In genomic region chr6:29791786-29792122, GRCh38 we compare ENCODE assay signal across 9 cellular contexts. TPM values are rescaled to one million over a fixed set of nuclear protein-coding genes. Genes with fewer than 3 reads are reported as not detected.
DNase-seq lines count a peak whose midpoint lies in the region; ATAC-seq, FAIRE-seq and TF ChIP-seq lines count a peak whose summit lies in the region.
"Had no signal": no experiment of that assay in that cellular context is flagged by ENCODE, and none has a peak within 500 bp of the region (broad histone marks: within the 10 kb centered on the region; RNA-seq: fewer than 3 reads in every experiment).

No MANE protein-coding gene starts in this region.

- no peak overlapping the region for H4K91ac ChIP-seq in H9 (ENCODE audit: insufficient read length, low read depth, low read length)

- peaks cover 52% of the 10 kb centered on the region for H3K27me3 Mint-ChIP-seq in H9 (ENCODE audit: low read depth)

- H3K27ac ChIP-seq in H9 (ENCODE audit: insufficient read length, low read depth, low read length) (no peak overlapping the region), adrenal gland (peak overlapping the region in 3 of 5 donors; percentile 53 to 67 (median 61)), iPS-20b (ENCODE audit: low read length) (no peak overlapping the region), small intestine (ENCODE audit: low read depth in 1 of 2, low read length in 1 of 2) (peak overlapping the region in 1 of 2 donors; percentile 71)

- H3K36me3 ChIP-seq in adrenal gland (replicated peaks in 1 of 2) (no peaks in the 10 kb centered on the region), iPS-20b (ENCODE audit: insufficient read depth, low read depth, low read length) (no peaks in the 10 kb centered on the region), small intestine (ENCODE audit: control insufficient read depth in 2 of 2, insufficient read depth in 2 of 2, low read length in 2 of 2) (no peaks in the 10 kb centered on the region)

- H3K4me2 ChIP-seq in H9 (ENCODE audit: insufficient read depth, insufficient read length, low read length): peak overlapping the region; percentile 77

- H3K79me1 ChIP-seq in H9 (ENCODE audit: insufficient read depth, low read depth, low read length, poor library complexity, severe bottlenecking): no peaks in the 10 kb centered on the region

- TF ChIP-seq POLR2A in adrenal gland (IDR thresholded peaks at IDR 0.05): no peak

- H3K4me3 ChIP-seq in adrenal gland (peak overlapping the region; percentile 24 to 85 (median 60)), iPS-20b (ENCODE audit: low read length) (peak overlapping the region; percentile 75), small intestine (ENCODE audit: low read depth in 1 of 2, low read length in 2 of 2) (peak overlapping the region in 1 of 2 donors; percentile 65)

- H3K56ac ChIP-seq in H9 (ENCODE audit: insufficient read length, low read depth, low read length): no peak overlapping the region

- TF ChIP-seq CTCF in H9 (conservative IDR thresholded peaks at IDR 0.05): no peak
- no peak for TF ChIP-seq CTCF in adrenal gland (IDR thresholded peaks at IDR 0.05)

- H3K27ac Mint-ChIP-seq in H9: no peak overlapping the region

- H2BK120ac ChIP-seq in H9 (ENCODE audit: low read depth, low read length, poor library complexity, severe bottlenecking): no peak overlapping the region

- no peak overlapping the region for H3K23ac ChIP-seq in H9 (ENCODE audit: insufficient read length, low read depth, low read length)

- H3T11ph ChIP-seq in H9 (ENCODE audit: low read length): no peak overlapping the region

- H4K8ac ChIP-seq in H9 (replicated peaks; ENCODE audit: insufficient read length, low read depth, low read length): no peak overlapping the region

- no peak overlapping the region for H3K18ac ChIP-seq in H9 (ENCODE audit: insufficient read length, low read depth, low read length)

- no peak overlapping the region; the same call in 1 of the 2 replicates for H3K14ac ChIP-seq in H9 (ENCODE audit: insufficient read depth, low read length)

- H3K36me3 Mint-ChIP-seq in H9 (ENCODE audit: insufficient read depth in 1 of 3, low read depth in 3 of 3): peaks cover 0 to 4% (median 0%) of the 10 kb centered on the region in 3 experiments; a peak in 2 of 7 replicates

- H3K9me3 Mint-ChIP-seq in H9: peaks cover 0 to 8% of the 10 kb centered on the region in 2 experiments; a peak in 3 of 5 replicates

- H3K4ac ChIP-seq in H9 (ENCODE audit: low read depth, low read length): no peak overlapping the region

- intact Hi-C loops in adrenal gland (cut with DNase I): no loop called here

- no peak overlapping the region for H2BK15ac ChIP-seq in H9 (ENCODE audit: low read depth, low read length)

- no peak for DNase-seq in H9
- peak in 3 of 7 donors; percentile 13 to 39 (median 26) for DNase-seq in adrenal gland
- peak; percentile 69 for DNase-seq in small intestine
- DNase-seq in NCI-H526 (lab: John Stamatoyannopoulos, UW): no peak

- H3K79me2 ChIP-seq in H9 (ENCODE audit: insufficient read depth, low read length): no peaks in the 10 kb centered on the region

- H3K4me1 ChIP-seq in H9 (ENCODE audit: insufficient read depth, low read length) (no peaks in the 10 kb centered on the region), adrenal gland (replicated peaks in 1 of 2) (peaks cover 7 to 10% of the 10 kb centered on the region in 2 donors), iPS-20b (ENCODE audit: insufficient read depth, low read length) (no peaks in the 10 kb centered on the region; the same call in 1 of the 2 replicates), small intestine (ENCODE audit: control insufficient read depth in 2 of 2, insufficient read depth in 1 of 2, low read depth in 1 of 2, low read length in 1 of 2) (peaks cover 0 to 4% of the 10 kb centered on the region in 2 donors)

- no peak overlapping the region for H4K5ac ChIP-seq in H9 (ENCODE audit: insufficient read length, low read depth, low read length)

- no CpG with 5 or more reads among the region's 12 CpGs for WGBS in H9 (ENCODE audit: extremely low coverage, insufficient read length, low lambda C conversion rate)
- 56 to 66% (median 61%) methylated on average over 11 to 12 of the region's 12 CpGs for WGBS in adrenal gland, 4 donors
- WGBS in small intestine, 3 donors: 26 to 55% (median 44%) methylated on average over 11 to 12 of the region's 12 CpGs

- H3K23me2 ChIP-seq in H9 (ENCODE audit: insufficient read length, low read depth, low read length, poor library complexity, severe bottlenecking): peaks cover 8% of the 10 kb centered on the region

- no peak overlapping the region for H2BK12ac ChIP-seq in H9 (ENCODE audit: insufficient read length, low read depth, low read length)

- no peak overlapping the region for H2AK5ac ChIP-seq in H9 (ENCODE audit: insufficient read length, low read length)

- peak overlapping the region; percentile 74 to 81 for H3K4me3 Mint-ChIP-seq in H9

- ATAC-seq in HG03280 (IDR thresholded peaks at IDR 0.05; ENCODE audit: unreplicated experiment) (no peak), HG02870 (IDR thresholded peaks at IDR 0.05; ENCODE audit: unreplicated experiment) (no peak), HG03378 (IDR thresholded peaks at IDR 0.05; ENCODE audit: unreplicated experiment) (no peak)

- H3K27me3 ChIP-seq in H9 (ENCODE audit: insufficient read depth, low read length): peaks cover 10% of the 10 kb centered on the region; the same call in 1 of the 2 replicates
- H3K27me3 ChIP-seq in adrenal gland: no peaks in the 10 kb centered on the region
- H3K27me3 ChIP-seq in iPS-20b (ENCODE audit: insufficient read depth, low read length): peaks cover 57% of the 10 kb centered on the region
- peaks cover 0 to 9% of the 10 kb centered on the region in 2 donors for H3K27me3 ChIP-seq in small intestine (ENCODE audit: control insufficient read depth in 2 of 2, insufficient read depth in 2 of 2, low read length in 2 of 2)

- peaks cover 25 to 28% of the 10 kb centered on the region in 2 experiments for H3K4me1 Mint-ChIP-seq in H9

- H2BK20ac ChIP-seq in H9 (ENCODE audit: low read depth, low read length, poor library complexity, severe bottlenecking): no peak overlapping the region

- H2BK5ac ChIP-seq in H9 (ENCODE audit: insufficient read length, low read length): no peak overlapping the region

- H4K20me1 ChIP-seq in H9 (ENCODE audit: control insufficient read depth, insufficient read depth, insufficient read length): no peaks in the 10 kb centered on the region

- no peak overlapping the region for H2AFZ ChIP-seq in H9 (ENCODE audit: low read length)

- no peaks in the 10 kb centered on the region for H3K9me3 ChIP-seq in H9 (ENCODE audit: control insufficient read depth, low read depth, low read length)
- no peaks in the 10 kb centered on the region for H3K9me3 ChIP-seq in adrenal gland (replicated peaks in 1 of 3)
- H3K9me3 ChIP-seq in iPS-20b (ENCODE audit: insufficient read depth, low read depth, low read length): no peaks in the 10 kb centered on the region
- H3K9me3 ChIP-seq in small intestine (ENCODE audit: control insufficient read depth, low read depth): no peaks in the 10 kb centered on the region

- FAIRE-seq in small intestine (lab: Jason Lieb, UNC): no peak

- H3K9ac ChIP-seq in H9 (ENCODE audit: extremely low read depth, insufficient read length, low read length) (no peak overlapping the region), iPS-20b (ENCODE audit: low read depth, low read length) (peak overlapping the region; percentile 51; the same call in 1 of the 2 replicates)

RNA-seq across cellular contexts. Expression of gene HLA-G, which starts 35.9 kb away (rescaled TPM):
- 2.7 and 2.9 TPM in 2 replicates for total RNA-seq in H9 (2021)
- 1 to 10 TPM in 1 of 8 donors, under 1 TPM in 4, not detected in 3; 0.14 to 1.6 (median 0.32) TPM for total RNA-seq in adrenal gland
- polyA plus RNA-seq in adrenal gland: not detected
- polyA plus RNA-seq in small intestine: 1 to 10 TPM in 1 of 3 donors, under 1 TPM in 1, not detected in 1; 0.85 to 5.6 TPM
- total RNA-seq: LHCN-M2 had no signal

Comparison
In these comparisons a context has a peak if more than half of its experiments do, and no peak if none do; other contexts are left out.
1. H3K27ac ChIP-seq: peak in adrenal gland (3 of 5); none in H9 (single experiment) and iPS-20b (single experiment).